8 cellular contexts compared by ENCODE assay signal in genomic region chr9:132410642-132411041, GRCh38. TPM values are rescaled to one million over a fixed set of nuclear protein-coding genes. Genes with fewer than 3 reads are reported as not detected.
DNase-seq lines count a peak whose midpoint lies in the region; ATAC-seq and TF ChIP-seq lines count a peak whose summit lies in the region.

No MANE protein-coding gene starts in this region.

- 9 to 12% methylated on average over 7 to 15 of the region's 19 CpGs for WGBS in esophagus squamous epithelium, 2 donors
- 5 to 6% methylated on average over 19 of the region's 19 CpGs for WGBS in sigmoid colon, 2 donors

- H3K9me3 Mint-ChIP-seq in GM23338 = no peaks in the 10 kb centered on the region

- no peaks in the 10 kb centered on the region for H3K36me3 Mint-ChIP-seq in GM23338 (ENCODE audit: low read depth)

- H3K36me3 ChIP-seq in GM23338 (ENCODE audit: insufficient read depth) (no peaks in the 10 kb centered on the region), esophagus squamous epithelium (no peaks in the 10 kb centered on the region), sigmoid colon (no peaks in the 10 kb centered on the region)

- peaks cover 27% of the 10 kb centered on the region for H3K4me1 ChIP-seq in GM23338 (ENCODE audit: insufficient read depth)
- H3K4me1 ChIP-seq in esophagus squamous epithelium = peaks cover 23 to 44% (median 25%) of the 10 kb centered on the region in 3 donors
- peaks cover 0 to 33% (median 31%) of the 10 kb centered on the region in 4 donors for H3K4me1 ChIP-seq in sigmoid colon

- no peak for TF ChIP-seq CTCF in GM23338 (conservative IDR thresholded peaks at IDR 0.05; ENCODE audit: low read depth in 2 of 2)
- TF ChIP-seq CTCF in esophagus squamous epithelium (IDR thresholded peaks at IDR 0.05) = no peak
- no peak for TF ChIP-seq CTCF in sigmoid colon (IDR thresholded peaks at IDR 0.05)

- H3K9me2 ChIP-seq in GM23338 (ENCODE audit: insufficient read depth) = no peaks in the 10 kb centered on the region

- peaks cover 36% of the 10 kb centered on the region for H3K27me3 Mint-ChIP-seq in GM23338 (ENCODE audit: insufficient read depth, low read depth, poor library complexity)

- no peak overlapping the region for H3K27ac ChIP-seq in GM23338 (ENCODE audit: low read depth)
- no peak overlapping the region for H3K27ac ChIP-seq in esophagus squamous epithelium
- H3K27ac ChIP-seq in sigmoid colon = no peak overlapping the region

- H3K27me3 ChIP-seq in GM23338 (ENCODE audit: insufficient read depth) = peaks cover 30% of the 10 kb centered on the region
- H3K27me3 ChIP-seq in esophagus squamous epithelium = peaks cover 0 to 65% (median 13%) of the 10 kb centered on the region in 4 donors
- H3K27me3 ChIP-seq in sigmoid colon = peaks cover 26 to 66% (median 59%) of the 10 kb centered on the region in 3 donors

- H3K27ac Mint-ChIP-seq in GM23338 = no peak overlapping the region

- peak overlapping the region; percentile 93 for H2AFZ ChIP-seq in GM23338

- no peaks in the 10 kb centered on the region for H3K9me3 ChIP-seq in esophagus squamous epithelium
- no peaks in the 10 kb centered on the region for H3K9me3 ChIP-seq in sigmoid colon

- H3K4me2 ChIP-seq in GM23338 = peak overlapping the region; percentile 95

- TF ChIP-seq POLR2A in esophagus squamous epithelium (IDR thresholded peaks at IDR 0.05) (no peak), sigmoid colon (IDR thresholded peaks at IDR 0.05) (no peak)

- no peak for DNase-seq in GM23338 (ENCODE audit: low spot score)
- peak in 3 of 5 donors; percentile 12 to 18 (median 17) for DNase-seq in T-helper 1 cell
- DNase-seq in esophagus squamous epithelium (lab: John Stamatoyannopoulos, UW) = no peak
- no peak for DNase-seq in sigmoid colon
- no peak for DNase-seq in SW 1271 (lab: John Stamatoyannopoulos, UW)
- no peak for DNase-seq in D341Med (ENCODE audit: low spot score)
- DNase-seq in superior temporal gyrus (ENCODE audit: extremely low spot score) = no peak

- H3K4me3 ChIP-seq in GM23338 (peak overlapping the region; percentile 77), esophagus squamous epithelium (peak overlapping the region; percentile 31 to 73 (median 43)), sigmoid colon (peak overlapping the region in 3 of 4 donors; percentile 39 to 50 (median 46))

- ATAC-seq in GM23338 = peak; percentile 2; the same call in 2 of the 3 replicates
- no peak for ATAC-seq in HG02973 (IDR thresholded peaks at IDR 0.05; ENCODE audit: unreplicated experiment)

- no peaks in the 10 kb centered on the region; the same call in 1 of the 2 replicates for H3F3A ChIP-seq in GM23338 (replicated peaks; ENCODE audit: low read depth)

- H4K20me1 ChIP-seq in GM23338 (replicated peaks; ENCODE audit: insufficient read depth) = no peaks in the 10 kb centered on the region; the same call in 1 of the 2 replicates

- H3K4me1 Mint-ChIP-seq in GM23338 = peaks cover 35% of the 10 kb centered on the region

- H3K4me3 Mint-ChIP-seq in GM23338 = peak overlapping the region; percentile 73

- no peak for TF ChIP-seq EP300 in sigmoid colon (IDR thresholded peaks at IDR 0.05)

- intact Hi-C loops in esophagus squamous epithelium (cut with DNase I) = loop anchor here (10.0 kb wide), 2 partner anchors 164 to 394 kb away; no protein-coding TSS in a partner anchor
- intact Hi-C loops in sigmoid colon (cut with DNase I) = loop anchor here (5.0 to 10.0 kb wide), 2 partner anchors 167 to 394 kb away; no protein-coding TSS in a partner anchor

- peaks cover 8% of the 10 kb centered on the region for H3K79me2 ChIP-seq in GM23338 (replicated peaks; ENCODE audit: insufficient read depth)

TF ChIP-seq in GM23338, 12 proteins besides CTCF, POLR2A, EP300 and RAD21:
- TF ChIP-seq ZNF331 (CRISPR knock-in tag; IDR thresholded peaks at IDR 0.05; ENCODE audit: low read depth) (no peak), REST (IDR thresholded peaks at IDR 0.05; ENCODE audit: unreplicated experiment) (no peak)

RNA-seq across cellular contexts. Expression of gene CFAP77, which starts 0.6 kb away (rescaled TPM):
- 0.97 and 2.1 TPM in 2 replicates for total RNA-seq in GM23338 (2014; rRNA removed; shearing (Covaris generic))
- 0.94 and 1.3 TPM in 2 replicates for polyA plus RNA-seq in GM23338 (2016; fragmentation: Nextera tagmentation; extraction: Ambion mirVana)
- not detected for total RNA-seq in esophagus squamous epithelium
- total RNA-seq in sigmoid colon = not detected
- polyA plus RNA-seq in sigmoid colon = not detected

RNA-seq across cellular contexts. Expression of gene TTF1, which starts 4.0 kb away (rescaled TPM):
- 14.9 and 15.5 TPM in 2 replicates for total RNA-seq in GM23338 (2014; rRNA removed; shearing (Covaris generic))
- polyA plus RNA-seq in GM23338 (2016; fragmentation: Nextera tagmentation; extraction: Ambion mirVana) = 22.4 and 25.0 TPM in 2 replicates
- 10 to 100 TPM in 1 of 4 donors, 1 to 10 TPM in 3; 4.4 to 14.9 (median 8.1) TPM for total RNA-seq in esophagus squamous epithelium
- total RNA-seq in sigmoid colon = 10 to 100 TPM in 3 of 4 donors, 1 to 10 TPM in 1; 8.9 to 20.9 (median 14.2) TPM
- 10 to 100 TPM in 2 of 3 donors, 1 to 10 TPM in 1; 6.6 to 18.3 (median 14.6) TPM for polyA plus RNA-seq in sigmoid colon

RNA-seq across cellular contexts. Expression of gene SETX, which starts 55.9 kb away (rescaled TPM):
- total RNA-seq in GM23338 (2014; rRNA removed; shearing (Covaris generic)) = 39.3 and 49.9 TPM in 2 replicates
- polyA plus RNA-seq in GM23338 (2016; fragmentation: Nextera tagmentation; extraction: Ambion mirVana) = 14.8 and 17.5 TPM in 2 replicates
- 10 to 100 TPM; 22.4 to 56.3 (median 33.0) TPM for total RNA-seq in esophagus squamous epithelium
- 10 to 100 TPM; 45.5 to 58.2 (median 54.6) TPM for total RNA-seq in sigmoid colon
- 10 to 100 TPM in 2 of 3 donors, 1 to 10 TPM in 1; 8.8 to 30.6 (median 10.2) TPM for polyA plus RNA-seq in sigmoid colon

Comparison
In these comparisons a context has a peak if more than half of its experiments do, and no peak if none do; other contexts are left out.
1. DNase-seq: peak in T-helper 1 cell (3 of 5); none in GM23338 (single experiment), esophagus squamous epithelium (single experiment), sigmoid colon (single experiment), SW 1271 (0 of 2), D341Med (single experiment) and superior temporal gyrus (single experiment).
2. Peak in every context shown above with its lines, with median percentiles within 50 percentile points of each other: H3K4me3 ChIP-seq.